Comparison of ENCODE assay signal across 20 cellular contexts in the genomic region with DNA sequence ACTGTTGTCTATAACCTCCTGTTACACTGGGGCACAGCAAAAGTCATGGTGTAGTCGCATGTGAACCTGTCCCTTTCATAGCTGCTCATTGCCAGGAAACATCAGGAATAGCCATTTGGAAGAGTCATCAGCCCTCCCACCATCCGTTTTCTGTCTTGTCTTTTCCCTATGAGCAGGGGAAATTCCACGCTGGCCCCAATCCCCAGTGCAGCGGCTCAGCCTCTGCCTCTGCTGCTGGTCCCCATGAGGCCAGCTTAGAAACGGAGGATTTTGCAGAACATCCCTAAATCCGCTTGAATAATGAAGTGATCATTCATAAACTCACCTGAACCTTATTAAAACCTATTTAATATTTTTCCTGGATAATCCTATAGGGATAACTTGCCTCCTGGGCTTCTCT. TPM values are rescaled to one million over a fixed set of nuclear protein-coding genes. Genes with fewer than 3 reads are reported as not detected.
DNase-seq lines count a peak whose midpoint lies in the region; ATAC-seq and TF ChIP-seq lines count a peak whose summit lies in the region.
"Had no signal": no experiment of that assay in that cellular context is flagged by ENCODE, and none has a peak within 500 bp of the region (broad histone marks: within the 10 kb centered on the region; RNA-seq: fewer than 3 reads in every experiment).

No MANE protein-coding gene starts in this region.

- H3K27me3 Mint-ChIP-seq in brain, result peaks cover 22% of the 10 kb centered on the region

- intact Hi-C loops in psoas muscle (cut with DNase I), result loop anchor here in 1 of 2 donors (5.0 kb wide), 1 partner anchor 37 kb away; no protein-coding TSS in a partner anchor

- H3K9me3 Mint-ChIP-seq in brain, result no peaks in the 10 kb centered on the region

- H3K4me3 Mint-ChIP-seq in brain, result peak overlapping the region in 3 of 5 experiments; percentile 23 to 53 (median 25)

- TF ChIP-seq CTCF in brain (conservative IDR thresholded peaks at IDR 0.05), result no peak
- TF ChIP-seq CTCF in psoas muscle (IDR thresholded peaks at IDR 0.05), result no peak

- peak overlapping the region; percentile 89 for H3K27ac ChIP-seq in psoas muscle
- H3K27ac ChIP-seq: 22Rv1, C4-2B had no signal

- no peak for ATAC-seq in psoas muscle
- no peak for ATAC-seq in GM18511 (IDR thresholded peaks at IDR 0.05; ENCODE audit: unreplicated experiment)
- ATAC-seq: HCT116, K562, PC-3 had no signal

- peak overlapping the region; percentile 1 for H3K4me3 ChIP-seq in psoas muscle
- H3K4me3 ChIP-seq: K562 had no signal

- H3K4me1 ChIP-seq in psoas muscle, result peaks cover 90% of the 10 kb centered on the region

- no peaks in the 10 kb centered on the region for H3K36me3 ChIP-seq in psoas muscle (ENCODE audit: insufficient read depth in 1 of 2, low read depth in 1 of 2)

- peak overlapping the region in 4 of 5 experiments; percentile 30 to 88 (median 51) for H3K27ac Mint-ChIP-seq in brain

- H3K4me1 Mint-ChIP-seq in brain, result peaks cover 49% of the 10 kb centered on the region

- peak; percentile 37 for DNase-seq in DMS 273 (lab: John Stamatoyannopoulos, UW; ENCODE audit: unreplicated experiment)
- DNase-seq in DMS 273 treated with DMSO at 0.1 percent for 48 hours (lab: John Stamatoyannopoulos, UW), result no peak
- peak; percentile 34 for DNase-seq in NCI-H524 treated with DMSO at 0.1 percent for 48 hours (lab: John Stamatoyannopoulos, UW)
- DNase-seq in psoas muscle, result no peak
- DNase-seq in T1000 (lab: John Stamatoyannopoulos, UW), result no peak
- DNase-seq in NCI-H128 (lab: John Stamatoyannopoulos, UW; ENCODE audit: unreplicated experiment), result no peak
- DNase-seq: AML-193, GOT3, NCI-H1105 treated with DMSO at 0.1 percent for 48 hours, NCI-H1930, NCI-H345, NCI-H748 treated with DMSO at 0.1 percent for 48 hours, PC-3, RPMI8226 had no signal

- peaks cover 25% of the 10 kb centered on the region for H3K36me3 Mint-ChIP-seq in brain

- 39 to 50% (median 47%) methylated on average over 6 of the region's 6 CpGs for WGBS in psoas muscle, 3 donors

- H3K27me3 ChIP-seq in psoas muscle (ENCODE audit: insufficient read depth in 3 of 3, low read length in 2 of 3), result no peaks in the 10 kb centered on the region

- no peaks in the 10 kb centered on the region for H3K9me3 ChIP-seq in psoas muscle

RNA-seq across cellular contexts. Expression of gene MAPT, which starts 10.5 kb away (rescaled TPM):
- polyA plus RNA-seq in brain (ENCODE audit: insufficient read depth, low read depth, low replicate concordance), result 154 TPM
- 100 to 1,000 TPM; 104 to 253 (median 170) TPM for total RNA-seq in psoas muscle
- polyA plus RNA-seq in psoas muscle, result 10 to 100 TPM; 16.0 to 61.3 (median 43.9) TPM

Comparison
In these comparisons a context has a peak if more than half of its experiments do, and no peak if none do; other contexts are left out.
1. DNase-seq: peak in DMS 273 (single experiment) and NCI-H524 treated with DMSO at 0.1 percent for 48 hours (single experiment); none in DMS 273 treated with DMSO at 0.1 percent for 48 hours (single experiment), psoas muscle (0 of 2), T1000 (single experiment) and NCI-H128 (single experiment).